ENCODE assay signal across 24 cellular contexts in the genomic region with DNA sequence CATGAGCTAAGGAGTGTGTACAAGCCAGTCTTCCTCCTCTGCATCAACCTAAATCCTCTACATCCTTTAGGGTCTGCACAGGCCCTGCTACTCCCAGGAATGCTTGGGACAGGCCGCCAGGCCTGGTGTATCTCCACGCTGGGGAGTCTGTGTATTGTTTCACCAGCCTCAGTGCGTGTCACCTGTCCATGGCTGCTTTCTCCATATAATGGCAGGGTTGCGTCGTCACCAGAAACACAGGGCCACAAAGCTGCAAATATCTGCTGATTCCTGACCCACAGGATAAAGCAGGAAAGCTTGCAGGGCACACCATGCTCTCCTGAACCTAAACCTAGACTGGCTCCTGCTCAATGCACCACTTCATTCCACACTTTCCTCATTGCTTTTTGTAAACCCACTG. TPM values are rescaled to one million over a fixed set of nuclear protein-coding genes. Genes with fewer than 3 reads are reported as not detected.
"Had no signal": no experiment of that assay in that cellular context is flagged by ENCODE, and none has a peak within 500 bp of the region (broad histone marks: within the 10 kb centered on the region; RNA-seq: fewer than 3 reads in every experiment).

No MANE protein-coding gene starts in this region.

- H3K36me3 ChIP-seq: ascending aorta, SJSA1 had no signal

- H3K4me1 ChIP-seq: ascending aorta, SJSA1 had no signal

- H3K27me3 ChIP-seq: ascending aorta, body of pancreas, SJSA1 had no signal

- H3K27ac ChIP-seq: ascending aorta, body of pancreas, SJSA1 had no signal

- DNase-seq: activated B cell treated with CpG ODN at 0.5 μM for 24 hours; activated CD4-positive, alpha-beta T cell treated with anti-CD3 and anti-CD28 coated beads for 1 hour; activated CD4-positive, alpha-beta T cell treated with anti-CD3 and anti-CD28 coated beads, Interleukin-2, amount 10 ng/mL, durations not matched to agents 24 days and 14 days; activated CD4-positive, alpha-beta T cell treated with anti-CD3 and anti-CD28 coated beads, Interleukin-2, amount 50 U/mL, for 48 hours; activated CD8-positive, alpha-beta memory T cell treated with anti-CD3 and anti-CD28 coated beads, Interleukin-2, amount 10 ng/mL, durations not matched to agents 7 days and 5 days; activated effector memory CD4-positive, alpha-beta T cell treated with Interleukin-2 at 50 U/mL for 16 hours; activated naive CD4-positive, alpha-beta T cell; activated T-cell treated with anti-CD3 and anti-CD28 coated beads, Interleukin-2, amount 50 U/mL, for 24 hours; body of pancreas; KG1; NCI-H1048; NCI-H2029; NCI-H345; NCI-H510A; NCI-H526 treated with DMSO at 0.1 percent for 48 hours; NK-92 treated with Interleukin-12 subunit alpha and Interleukin-12 subunit beta, amount 100 ng/mL, for 24 hours; PC-3; SHP77; SW 1271 had no signal

- ATAC-seq: activated CD8-positive, alpha-beta memory T cell treated with anti-CD3 and anti-CD28 coated beads, Interleukin-2, amount 10 ng/mL, durations not matched to agents 7 days and 5 days; body of pancreas; PC-3; SK-N-SH treated with all-trans-retinoic acid at 6 μM for 48 hours had no signal

- H3K9me3 ChIP-seq: ascending aorta, body of pancreas, SJSA1 had no signal

- H3K4me3 ChIP-seq: ascending aorta, body of pancreas, SJSA1 had no signal

RNA-seq across cellular contexts. Expression of gene COBL, which starts 45.6 kb away (rescaled TPM):
- total RNA-seq: activated B cell treated with CpG ODN at 0.5 μM for 24 hours; activated CD4-positive, alpha-beta T cell treated with anti-CD3 and anti-CD28 coated beads, Interleukin-2, amount 10 ng/mL, durations not matched to agents 24 days and 14 days; activated CD8-positive, alpha-beta memory T cell treated with anti-CD3 and anti-CD28 coated beads, Interleukin-2, amount 10 ng/mL, durations not matched to agents 7 days and 5 days; activated T-helper 1 cell treated with anti-CD3 and anti-CD28 coated beads, Interleukin-12 subunit alpha, Interleukin-12 subunit beta, Interleukin-2, Interleukin-4 antibody, amounts not matched to agents 30 ng/mL and 10 ng/mL and 1 ng/mL, durations not matched to agents 14 hours and 24 hours and 36 hours; SJSA1; T-helper 1 cell treated with Interleukin-12 subunit alpha and Interleukin-12 subunit beta and Interleukin-4 antibody, amounts not matched to agents 30 ng/mL and 1 ng/mL, for 36 hours had no signal
